18 cellular contexts compared by ENCODE assay signal in the genomic region with DNA sequence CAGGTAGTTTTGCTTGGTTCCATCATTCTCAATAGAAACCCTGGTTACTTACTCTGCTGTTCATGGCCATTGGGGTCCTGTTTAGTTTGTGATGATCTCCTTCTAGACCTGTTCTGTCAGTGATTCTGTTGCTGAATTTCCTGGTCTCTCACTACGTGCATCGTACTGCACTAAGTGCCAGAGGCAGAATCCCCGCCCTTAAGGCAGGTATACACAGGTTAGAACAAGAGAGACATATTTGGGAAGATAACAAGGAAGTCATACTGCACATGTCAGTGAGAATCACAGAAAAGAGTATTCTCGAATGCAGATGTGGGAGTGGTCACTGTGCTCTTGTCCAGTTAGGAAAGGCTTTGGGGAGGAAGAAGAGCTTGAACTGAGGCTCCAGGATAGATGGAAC.
A peak's percentile ranks its signal among the peaks of the same experiment; 100 is the strongest.
DNase-seq lines count a peak whose midpoint lies in the region; ATAC-seq, FAIRE-seq and TF ChIP-seq lines count a peak whose summit lies in the region.
"Had no signal": no experiment of that assay in that cellular context is flagged by ENCODE, and none has a peak within 500 bp of the region (broad histone marks: within the 10 kb centered on the region; RNA-seq: fewer than 3 reads in every experiment).

No MANE protein-coding gene starts in this region.

- peak; percentile 89 for ATAC-seq in foreskin keratinocyte
- ATAC-seq: GM23338 had no signal

- no peaks in the 10 kb centered on the region for H3K27me3 Mint-ChIP-seq in MCF 10A (ENCODE audit: insufficient read depth, unreplicated experiment)

- H3K36me3 ChIP-seq in breast epithelium (no peaks in the 10 kb centered on the region), bronchial epithelial cell (ENCODE audit: control insufficient read depth, insufficient read depth, low read length) (no peaks in the 10 kb centered on the region)
- H3K36me3 ChIP-seq: BLaER1 treated with 17β-estradiol and CSF1 and Interleukin-3, amounts not matched to agents 10 nM and 100 nM had no signal

- CTCF ChIA-PET in MCF 10A (lab: Yijun Ruan, JAX) = interaction anchor here (0.8 to 0.9 kb wide), 2 partner anchors 93 to 184 kb away, joined by 3 to 4 read pairs; no protein-coding TSS in a partner anchor

- no TSS peak for BruUV-seq in MCF 10A (replicated peaks; lab: Mats Ljungman, UMichigan)

- no peaks in the 10 kb centered on the region for H3K27me3 ChIP-seq in breast epithelium
- H3K27me3 ChIP-seq in bronchial epithelial cell (ENCODE audit: control insufficient read depth, insufficient read depth, low read length) = no peaks in the 10 kb centered on the region
- no peaks in the 10 kb centered on the region for H3K27me3 ChIP-seq in foreskin keratinocyte
- H3K27me3 ChIP-seq: BLaER1 treated with 17β-estradiol and CSF1 and Interleukin-3, amounts not matched to agents 10 nM and 100 nM had no signal

- H3K27ac Mint-ChIP-seq in MCF 10A (ENCODE audit: low read depth, unreplicated experiment) = no peak overlapping the region
- H3K27ac Mint-ChIP-seq: CD4-positive, CD25-positive, alpha-beta regulatory T cell; GM23338 had no signal

- H3K4me1 Mint-ChIP-seq in MCF 10A (ENCODE audit: insufficient read depth, unreplicated experiment) = peaks cover 6% of the 10 kb centered on the region
- H3K4me1 Mint-ChIP-seq: CD4-positive, CD25-positive, alpha-beta regulatory T cell had no signal

- H3K36me3 Mint-ChIP-seq in MCF 10A (ENCODE audit: insufficient read depth, unreplicated experiment) = no peaks in the 10 kb centered on the region
- H3K36me3 Mint-ChIP-seq: CD4-positive, CD25-positive, alpha-beta regulatory T cell had no signal

- POLR2A ChIA-PET in MCF 10A (lab: Yijun Ruan, JAX) = interaction anchor here (1.2 kb wide), 1 partner anchor 12 kb away, joined by 4 read pairs; no protein-coding TSS in a partner anchor

- no peak overlapping the region for H3K4me3 Mint-ChIP-seq in MCF 10A (ENCODE audit: unreplicated experiment)
- H3K4me3 Mint-ChIP-seq: CD4-positive, CD25-positive, alpha-beta regulatory T cell; GM23338 had no signal

- no peaks in the 10 kb centered on the region for H3K9me3 ChIP-seq in breast epithelium

- DNase-seq in MCF 10A (ENCODE audit: unreplicated experiment) = peak; percentile 6
- no peak for DNase-seq in breast epithelium (ENCODE audit: low spot score in 2 of 2)
- peak; percentile 88 for DNase-seq in bronchial epithelial cell (ENCODE audit: low read depth)
- peak; percentile 78 to 91 for DNase-seq in foreskin keratinocyte
- DNase-seq in NCI-H2227 treated with DMSO at 0.1 percent for 48 hours (lab: John Stamatoyannopoulos, UW) = no peak
- DNase-seq in 8988T = no peak
- DNase-seq in NCI-H748 (lab: John Stamatoyannopoulos, UW; ENCODE audit: unreplicated experiment) = no peak
- DNase-seq: ACHN; Calu3; CD4-positive, CD25-positive, alpha-beta regulatory T cell; DMS 273 treated with DMSO at 0.1 percent for 48 hours; DMS79 treated with DMSO at 0.1 percent for 48 hours; EL; H7 had no signal

- FAIRE-seq in bronchial epithelial cell (lab: Jason Lieb, UNC) = peak; percentile 32
- FAIRE-seq: G401.6, GM12891 had no signal

- H3K27ac ChIP-seq in breast epithelium = no peak overlapping the region
- no peak overlapping the region for H3K27ac ChIP-seq in foreskin keratinocyte
- H3K27ac ChIP-seq: BLaER1 treated with 17β-estradiol and CSF1 and Interleukin-3, amounts not matched to agents 10 nM and 100 nM had no signal

- no peak for TF ChIP-seq CTCF in MCF 10A (IDR thresholded peaks at IDR 0.05; ENCODE audit: unreplicated experiment)
- TF ChIP-seq CTCF in breast epithelium (IDR thresholded peaks at IDR 0.05) = no peak
- TF ChIP-seq CTCF in bronchial epithelial cell (IDR thresholded peaks at IDR 0.05; ENCODE audit: insufficient read depth, low read length, severe bottlenecking) = no peak
- TF ChIP-seq CTCF in foreskin keratinocyte (conservative IDR thresholded peaks at IDR 0.05) = no peak

- H3K4me3 ChIP-seq in breast epithelium = no peak overlapping the region
- H3K4me3 ChIP-seq in bronchial epithelial cell (ENCODE audit: low read depth, low read length) = no peak overlapping the region
- H3K4me3 ChIP-seq: BLaER1 treated with 17β-estradiol and CSF1 and Interleukin-3, amounts not matched to agents 10 nM and 100 nM; GM23338 had no signal

- peaks cover 8% of the 10 kb centered on the region for H3K9me3 Mint-ChIP-seq in MCF 10A (ENCODE audit: unreplicated experiment)
- H3K9me3 Mint-ChIP-seq: GM23338 had no signal

- intact Hi-C loops in MCF 10A (cut with micrococcal nuclease) = no loop called here
- intact Hi-C loops in breast epithelium (cut with DNase I; ENCODE audit: low total_unique reads) = no loop called here

- no peaks in the 10 kb centered on the region for H3K4me1 ChIP-seq in breast epithelium
- H3K4me1 ChIP-seq in foreskin keratinocyte = peaks cover 7% of the 10 kb centered on the region

- TF ChIP-seq POLR2A in breast epithelium (IDR thresholded peaks at IDR 0.05) = no peak

Comparison
In these comparisons a context has a peak if more than half of its experiments do, and no peak if none do; other contexts are left out.
1. DNase-seq: peak in MCF 10A (single experiment), bronchial epithelial cell (single experiment) and foreskin keratinocyte (2 of 2); none in breast epithelium (0 of 2), NCI-H2227 treated with DMSO at 0.1 percent for 48 hours (single experiment), 8988T (single experiment) and NCI-H748 (single experiment).